Comparison of ENCODE assay signal across 8 cellular contexts in the genomic region with DNA sequence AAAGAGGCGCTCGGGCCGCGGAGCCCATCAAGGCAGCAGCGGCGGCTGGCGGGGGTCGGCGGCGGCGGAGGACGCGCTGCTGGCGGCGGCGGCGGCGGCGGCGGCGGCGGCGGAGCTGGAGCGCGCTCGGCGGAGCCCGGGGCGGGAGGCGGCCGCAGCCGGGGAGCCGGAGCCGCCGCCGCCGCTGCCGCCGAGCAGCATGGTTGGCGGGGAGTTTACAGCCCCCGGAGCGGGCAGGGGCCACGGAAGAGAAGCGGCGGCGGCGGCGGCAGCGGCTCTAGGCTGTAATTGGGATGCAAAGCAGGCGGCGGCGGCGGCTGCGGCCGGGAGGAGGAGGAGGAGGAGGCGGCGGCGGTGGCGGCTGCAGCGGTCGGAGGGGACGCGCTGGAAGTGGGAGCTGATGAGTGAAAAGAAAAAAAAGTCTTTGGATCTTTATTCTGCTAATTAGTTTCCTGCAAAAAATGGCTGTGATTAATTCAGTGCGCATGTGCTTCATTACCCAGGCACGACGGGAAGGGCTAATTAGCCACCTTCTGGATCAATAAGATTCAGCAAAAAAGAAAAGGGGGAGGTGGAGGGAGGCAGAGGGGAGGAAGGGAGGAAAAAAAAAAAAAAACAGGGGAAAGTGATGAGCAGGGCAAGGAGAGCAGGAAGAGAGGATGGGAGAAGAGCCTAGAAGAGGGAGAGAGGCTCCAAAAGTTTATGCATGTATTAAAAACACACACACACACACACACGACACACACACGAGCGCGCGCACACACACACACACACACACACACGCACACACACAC. TPM values are rescaled to one million over a fixed set of nuclear protein-coding genes. Genes with fewer than 3 reads are reported as not detected.
DNase-seq lines count a peak whose midpoint lies in the region; ATAC-seq, FAIRE-seq and TF ChIP-seq lines count a peak whose summit lies in the region.

No MANE protein-coding gene starts in this region.

- H3K36me3 ChIP-seq in endothelial cell of umbilical vein (ENCODE audit: control insufficient read depth in 2 of 2, extremely low read depth in 1 of 2, insufficient read depth in 2 of 2, low read length in 2 of 2), result no peaks in the 10 kb centered on the region

- no peaks in the 10 kb centered on the region for H3K9me1 ChIP-seq in endothelial cell of umbilical vein (replicated peaks; ENCODE audit: control insufficient read depth, extremely low read depth, insufficient read depth, low read length)

- peak overlapping the region; percentile 85 for H3K4me2 ChIP-seq in endothelial cell of umbilical vein (ENCODE audit: insufficient read depth, low read length)

- peak overlapping the region; percentile 49 to 98 (median 91) for H3K4me3 ChIP-seq in endothelial cell of umbilical vein (replicated peaks in 1 of 3; ENCODE audit: insufficient read depth in 1 of 3, low read depth in 1 of 3, low read length in 3 of 3)

- DNase-seq in DMS153 treated with DMSO at 0.1 percent for 48 hours (lab: John Stamatoyannopoulos, UW; ENCODE audit: unreplicated experiment) (peak; percentile 47), HT1080 (ENCODE audit: low read depth) (peak; percentile 74), SK-MEL-5 (ENCODE audit: low read depth, low spot score) (peak; percentile 65), endothelial cell of umbilical vein (ENCODE audit: low read depth, low spot score) (peak; percentile 61), myocyte (ENCODE audit: low read depth) (peak; percentile 68), Kasumi-1 (lab: John Stamatoyannopoulos, UW) (no peak), MV-4-11 (lab: John Stamatoyannopoulos, UW) (no peak)

- peaks cover 45% of the 10 kb centered on the region for H3K79me2 ChIP-seq in endothelial cell of umbilical vein (ENCODE audit: control insufficient read depth, insufficient read depth, low read length)

- peak; percentile 44 for FAIRE-seq in endothelial cell of umbilical vein (lab: Jason Lieb, UNC)

- peak overlapping the region; percentile 65 for H3K27ac ChIP-seq in endothelial cell of umbilical vein (ENCODE audit: insufficient read depth, low read depth, low read length)

- POLR2A ChIA-PET in endothelial cell of umbilical vein (lab: Charles Lee), result no interaction called here

- TF ChIP-seq CTCF in endothelial cell of umbilical vein (IDR thresholded peaks at IDR 0.05; ENCODE audit: extremely low read depth in 1 of 2, insufficient read depth in 1 of 2, low read depth in 1 of 2, low read length in 2 of 2), result no peak

- H3K4me1 ChIP-seq in endothelial cell of umbilical vein (ENCODE audit: control insufficient read depth, extremely low read depth, insufficient read depth, low read length), result peaks cover 59% of the 10 kb centered on the region

- no peaks in the 10 kb centered on the region for H3K9me3 ChIP-seq in endothelial cell of umbilical vein (replicated peaks; ENCODE audit: control insufficient read depth, insufficient read depth, low read length)

- ATAC-seq in GM19455 (IDR thresholded peaks at IDR 0.05; ENCODE audit: unreplicated experiment), result peak; percentile 26

- intact Hi-C loops in endothelial cell of umbilical vein (cut with micrococcal nuclease), result loop anchor here (1.0 to 10.0 kb wide), 5 partner anchors 8 to 764 kb away; no protein-coding TSS in a partner anchor

- no peaks in the 10 kb centered on the region for H3K27me3 ChIP-seq in endothelial cell of umbilical vein (ENCODE audit: control insufficient read depth in 2 of 2, insufficient read depth in 2 of 2, low read length in 2 of 2)

- BruUV-seq in endothelial cell of umbilical vein (replicated peaks; lab: Mats Ljungman, UMichigan), result no TSS peak

- in situ Hi-C loops in SK-MEL-5 (cut with HindIII; ENCODE audit: low pct_unique_long_range_greater_than_20kb, low sequenced_read_pairs), result no loop called here

- CTCF ChIA-PET in endothelial cell of umbilical vein (lab: Charles Lee), result interaction anchor here (1.0 to 8.0 kb wide), 5 partner anchors 12 to 226 kb away, joined by 3 to 55 read pairs (median 8); no protein-coding TSS in a partner anchor

- H4K20me1 ChIP-seq in endothelial cell of umbilical vein (replicated peaks; ENCODE audit: control insufficient read depth, extremely low read depth, insufficient read depth, low read length), result no peaks in the 10 kb centered on the region

- peak overlapping the region; percentile 64 for H2AFZ ChIP-seq in endothelial cell of umbilical vein (ENCODE audit: low read depth, low read length)

- H3K9ac ChIP-seq in endothelial cell of umbilical vein (replicated peaks; ENCODE audit: extremely low read depth, insufficient read depth, low read length), result peak overlapping the region; percentile 93

- TF ChIP-seq POLR2A in endothelial cell of umbilical vein (IDR thresholded peaks at IDR 0.05; ENCODE audit: low read depth, low read length), result no peak

- dilution Hi-C loops in endothelial cell of umbilical vein (cut with MboI; ENCODE audit: extremely low pct_ligation_motif_present, low sequenced_read_pairs), result no loop called here

TF ChIP-seq in endothelial cell of umbilical vein, 7 proteins besides CTCF, POLR2A, EP300 and RAD21:
- TF ChIP-seq EZH2 (IDR thresholded peaks at IDR 0.05; ENCODE audit: borderline replicate concordance, low read depth, low read length, severe bottlenecking) (no peak), MAX (IDR thresholded peaks at IDR 0.05; ENCODE audit: insufficient read depth, insufficient read length) (no peak), JUN (IDR thresholded peaks at IDR 0.05; ENCODE audit: borderline replicate concordance, insufficient read depth, insufficient read length, low read depth) (no peak), POLR2AphosphoS5 (IDR thresholded peaks at IDR 0.05; ENCODE audit: insufficient read depth, low read depth, low read length) (no peak), FOS (IDR thresholded peaks at IDR 0.05; ENCODE audit: borderline replicate concordance, insufficient read depth, low read length) (no peak), GATA2 (IDR thresholded peaks at IDR 0.05; ENCODE audit: insufficient read depth, insufficient read length, low read depth, low read length) (no peak), MYC (IDR thresholded peaks at IDR 0.05; ENCODE audit: low read depth, low read length) (no peak)

RNA-seq across cellular contexts. Expression of gene ZFHX3, which starts 10.9 kb away (rescaled TPM):
- 2.7 and 3.0 TPM in 2 replicates for total RNA-seq in HT1080 (2014; rRNA removed; shearing (Covaris generic))
- polyA plus RNA-seq in HT1080 (2015; cell fraction: cytosol; rRNA removed), result 2.6 and 3.8 TPM in 2 replicates
- polyA plus RNA-seq in HT1080 (2015; cell fraction: nucleus; rRNA removed), result 4.8 and 5.6 TPM in 2 replicates
- total RNA-seq in SK-MEL-5 (2014; rRNA removed; shearing (Covaris generic)), result 2.2 and 2.4 TPM in 2 replicates
- 5.7 and 8.2 TPM in 2 replicates for polyA plus RNA-seq in SK-MEL-5 (2015; cell fraction: cytosol; rRNA removed)
- polyA plus RNA-seq in SK-MEL-5 (2015; cell fraction: nucleus; rRNA removed), result 3.8 and 5.8 TPM in 2 replicates
- 17.7 and 18.8 TPM in 2 replicates for total RNA-seq in endothelial cell of umbilical vein
- 3.0 and 3.7 TPM in 2 replicates for polyA plus RNA-seq in endothelial cell of umbilical vein
- 4.4 and 4.7 TPM in 2 replicates for polyA plus RNA-seq in endothelial cell of umbilical vein (2011; cell fraction: cytosol; rRNA removed)
- 10.3 and 10.5 TPM in 2 replicates for polyA plus RNA-seq in endothelial cell of umbilical vein (2011; cell fraction: nucleus; rRNA removed)
- 7.6 and 7.8 TPM in 2 replicates for polyA plus RNA-seq in endothelial cell of umbilical vein (2012)
- polyA minus RNA-seq in endothelial cell of umbilical vein, result 14.8 and 14.9 TPM in 2 replicates
- polyA minus RNA-seq in endothelial cell of umbilical vein (2011; cell fraction: cytosol; rRNA and poly(A)+ RNA removed), result 11.3 TPM
- polyA minus RNA-seq in endothelial cell of umbilical vein (2011; cell fraction: nucleus; rRNA and poly(A)+ RNA removed), result 24.3 and 25.1 TPM in 2 replicates
- total RNA-seq in myocyte, result 3.6 and 4.1 TPM in 2 replicates
- polyA plus RNA-seq in myocyte (2012), result 8.1 TPM

Comparison
In these comparisons a context has a peak if more than half of its experiments do, and no peak if none do; other contexts are left out.
1. DNase-seq: peak in DMS153 treated with DMSO at 0.1 percent for 48 hours (single experiment), HT1080 (single experiment), SK-MEL-5 (single experiment), endothelial cell of umbilical vein (single experiment) and myocyte (single experiment); none in Kasumi-1 (0 of 2) and MV-4-11 (single experiment).